In the genomic region with DNA sequence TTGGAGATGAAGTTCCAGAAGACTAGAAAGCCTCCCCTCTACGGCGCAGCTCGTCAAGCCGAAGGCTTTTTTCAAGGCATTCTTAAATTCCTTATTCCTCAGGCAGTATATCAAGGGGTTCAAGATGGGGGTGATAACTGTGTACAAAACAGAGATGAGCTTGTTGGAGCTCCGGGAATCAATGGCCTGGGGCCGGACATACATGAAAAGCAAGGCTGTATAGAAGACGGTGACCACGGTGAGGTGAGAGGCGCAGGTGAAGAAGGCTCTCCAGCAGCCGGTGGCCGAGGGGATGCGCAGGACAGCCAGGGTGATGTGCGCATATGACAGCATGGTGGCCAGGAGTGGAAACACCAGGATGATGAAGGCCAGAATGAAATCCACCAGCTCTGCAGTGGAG, we compare ENCODE assay signal across 9 cellular contexts. TPM values are rescaled to one million over a fixed set of nuclear protein-coding genes. Genes with fewer than 3 reads are reported as not detected.
"Had no signal": no experiment of that assay in that cellular context is flagged by ENCODE, and none has a peak within 500 bp of the region (broad histone marks: within the 10 kb centered on the region; RNA-seq: fewer than 3 reads in every experiment).

No MANE protein-coding gene starts in this region.

- H3K27ac Mint-ChIP-seq: GM23338, H9 had no signal

- ATAC-seq: GM23338, K562 had no signal

- H3K4me1 Mint-ChIP-seq: GM23338, H9 had no signal

- H3K4me3 Mint-ChIP-seq: GM23338, H9 had no signal

- H2AFZ ChIP-seq: GM23338 had no signal

- DNase-seq: H9, HCEC 1CT, IMR-90, KG1 had no signal

- H3K9me3 Mint-ChIP-seq: GM23338, H9 had no signal

- FAIRE-seq: H1, H54, K562 had no signal

- H3K4me2 ChIP-seq: GM23338 had no signal

- H3K4me3 ChIP-seq: GM23338, K562 had no signal

RNA-seq across cellular contexts. Expression of gene OR6B3, which starts 8.2 kb away (rescaled TPM):
- total RNA-seq: GM23338, H1, H9, HT-29, IMR-90, K562 had no signal

RNA-seq across cellular contexts. Expression of gene OR6B2, which starts 14.9 kb away (rescaled TPM):
- total RNA-seq: GM23338, H1, H9, HT-29, IMR-90, K562 had no signal
